19 cellular contexts compared by ENCODE assay signal in the genomic region with DNA sequence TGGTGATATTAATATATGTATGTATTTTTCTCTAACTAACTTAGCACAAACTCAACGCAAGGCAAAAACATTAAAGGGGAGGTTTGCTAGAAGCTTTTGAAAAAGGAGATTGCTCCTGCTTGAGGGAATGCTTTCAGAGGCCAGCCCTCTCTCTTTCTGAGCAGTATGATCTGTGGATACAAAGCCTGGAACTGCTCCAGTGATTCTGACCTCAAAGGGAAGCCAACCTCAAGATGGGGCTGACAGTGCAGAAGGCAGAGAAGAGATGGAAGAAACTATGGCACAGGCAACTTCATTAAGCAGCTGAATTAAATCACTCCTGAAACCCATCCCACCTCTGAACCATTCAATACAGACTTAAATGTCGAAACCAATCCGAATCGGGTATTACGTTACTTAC.
"Had no signal": no experiment of that assay in that cellular context is flagged by ENCODE, and none has a peak within 500 bp of the region (broad histone marks: within the 10 kb centered on the region; RNA-seq: fewer than 3 reads in every experiment).

No MANE protein-coding gene starts in this region.

- H3K9me3 ChIP-seq: adrenal gland, breast epithelium, gastrocnemius medialis, psoas muscle, sigmoid colon, spleen, stomach, testis, upper lobe of right lung had no signal

- H3K4me3 Mint-ChIP-seq: activated CD4-positive, alpha-beta memory T cell treated with anti-CD3 and anti-CD28 coated beads, Interleukin-2, amount 10 ng/mL, durations not matched to agents 7 days and 5 days; activated CD4-positive, alpha-beta T cell treated with anti-CD3 and anti-CD28 coated beads for 36 hours; activated T-cell treated with anti-CD3 and anti-CD28 coated beads, Interleukin-2, amount 50 U/mL, for 4 hours; naive thymus-derived CD8-positive, alpha-beta T cell had no signal

- H3K27me3 Mint-ChIP-seq: naive thymus-derived CD8-positive, alpha-beta T cell had no signal

- H3K36me3 ChIP-seq: adrenal gland, breast epithelium, gastrocnemius medialis had no signal

- ATAC-seq: activated CD4-positive, alpha-beta T cell treated with anti-CD3 and anti-CD28 coated beads for 36 hours; activated T-cell treated with anti-CD3 and anti-CD28 coated beads, Interleukin-2, amount 50 U/mL, for 4 hours; gastrocnemius medialis; left lobe of liver; naive thymus-derived CD8-positive, alpha-beta T cell; psoas muscle; upper lobe of right lung had no signal

- H3K4me1 ChIP-seq: adrenal gland, breast epithelium, gastrocnemius medialis, psoas muscle, sigmoid colon, stomach, testis, upper lobe of right lung had no signal

- H3K27me3 ChIP-seq: adrenal gland, breast epithelium, gastrocnemius medialis, sigmoid colon, spleen, stomach, testis, upper lobe of right lung had no signal

- DNase-seq: activated CD4-positive, alpha-beta memory T cell treated with anti-CD3 and anti-CD28 coated beads, Interleukin-2, amount 10 ng/mL, durations not matched to agents 7 days and 5 days; activated CD4-positive, alpha-beta T cell treated with anti-CD3 and anti-CD28 coated beads for 36 hours; activated effector memory CD4-positive, alpha-beta T cell treated with Interleukin-2 at 50 U/mL for 16 hours; activated naive CD4-positive, alpha-beta T cell treated with anti-CD3 and anti-CD28 coated beads, Interleukin-2, amount 50 U/mL, for 16 hours; activated T-cell treated with anti-CD3 and anti-CD28 coated beads, Interleukin-2, amount 50 U/mL, for 4 hours; dermis blood vessel endothelial cell; gastrocnemius medialis; naive thymus-derived CD8-positive, alpha-beta T cell; occipital lobe; psoas muscle; sigmoid colon; spleen; stomach; testis; upper lobe of right lung had no signal

- H3K4me3 ChIP-seq: adrenal gland, breast epithelium, gastrocnemius medialis, psoas muscle, sigmoid colon, spleen, stomach, testis, upper lobe of right lung had no signal

- H3K27ac Mint-ChIP-seq: activated CD4-positive, alpha-beta memory T cell treated with anti-CD3 and anti-CD28 coated beads, Interleukin-2, amount 10 ng/mL, durations not matched to agents 7 days and 5 days; activated CD4-positive, alpha-beta T cell treated with anti-CD3 and anti-CD28 coated beads for 36 hours; naive thymus-derived CD8-positive, alpha-beta T cell had no signal

- H3K27ac ChIP-seq: adrenal gland, breast epithelium, gastrocnemius medialis, psoas muscle, sigmoid colon, stomach, testis, upper lobe of right lung, VCaP had no signal

- H3K9me3 Mint-ChIP-seq: activated CD4-positive, alpha-beta memory T cell treated with anti-CD3 and anti-CD28 coated beads, Interleukin-2, amount 10 ng/mL, durations not matched to agents 7 days and 5 days; activated T-cell treated with anti-CD3 and anti-CD28 coated beads, Interleukin-2, amount 50 U/mL, for 4 hours; naive thymus-derived CD8-positive, alpha-beta T cell had no signal
